Comparison of ENCODE assay signal across 9 cellular contexts in genomic region chr7:121530251-121531174, GRCh38.
DNase-seq lines count a peak whose midpoint lies in the region; ATAC-seq and TF ChIP-seq lines count a peak whose summit lies in the region.
"Had no signal": no experiment of that assay in that cellular context is flagged by ENCODE, and none has a peak within 500 bp of the region (broad histone marks: within the 10 kb centered on the region; RNA-seq: fewer than 3 reads in every experiment).

No MANE protein-coding gene starts in this region.

- in situ Hi-C loops in transverse colon (cut with MboI; ENCODE audit: low pct_ligation_motif_present in 1 of 4, low pct_unique_long_range_greater_than_20kb in 1 of 4, low sequenced_read_pairs in 3 of 4), result no loop called here

- TF ChIP-seq CTCF in mesothelial cell of epicardium (IDR thresholded peaks at IDR 0.05; ENCODE audit: unreplicated experiment) (no peak), transverse colon (IDR thresholded peaks at IDR 0.05) (no peak)

- H3K4me3 Mint-ChIP-seq in mesothelial cell of epicardium, result no peak overlapping the region

- H3K4me1 Mint-ChIP-seq in mesothelial cell of epicardium, result peaks cover 20% of the 10 kb centered on the region

- no peaks in the 10 kb centered on the region for H3K9me3 ChIP-seq in transverse colon
- H3K9me3 ChIP-seq: ascending aorta had no signal

- no peaks in the 10 kb centered on the region for H3K36me3 ChIP-seq in transverse colon
- H3K36me3 ChIP-seq: ascending aorta had no signal

- no peak for TF ChIP-seq POLR2A in transverse colon (IDR thresholded peaks at IDR 0.05)

- H3K4me3 ChIP-seq in transverse colon, result no peak overlapping the region
- H3K4me3 ChIP-seq: ascending aorta had no signal

- peaks cover 0 to 15% (median 7%) of the 10 kb centered on the region in 4 donors for H3K4me1 ChIP-seq in transverse colon
- H3K4me1 ChIP-seq: ascending aorta had no signal

- H3K9me3 Mint-ChIP-seq in mesothelial cell of epicardium, result peaks cover 28% of the 10 kb centered on the region

- ATAC-seq in GM18858 (IDR thresholded peaks at IDR 0.05; ENCODE audit: unreplicated experiment) (peak; percentile 97), HG02759 (IDR thresholded peaks at IDR 0.05; ENCODE audit: unreplicated experiment) (peak; percentile 99)

- 29 to 37% methylated on average over 4 of the region's 4 CpGs for WGBS in transverse colon (ENCODE audit: low coverage in 1 of 2), 2 donors

- intact Hi-C loops in transverse colon (cut with DNase I; ENCODE audit: low total_unique reads), result no loop called here

- H3K27ac ChIP-seq in angular gyrus (ENCODE audit: low read depth, low read length) (peak overlapping the region; percentile 19), transverse colon (peak overlapping the region; percentile 3 to 23 (median 10))
- H3K27ac ChIP-seq: ascending aorta had no signal

- TF ChIP-seq EP300 in transverse colon (IDR thresholded peaks at IDR 0.05; ENCODE audit: low read depth), result no peak

- H3K27ac Mint-ChIP-seq in mesothelial cell of epicardium, result peak overlapping the region; percentile 52

- H3K27me3 ChIP-seq in transverse colon, result no peaks in the 10 kb centered on the region
- H3K27me3 ChIP-seq: ascending aorta had no signal

- no peaks in the 10 kb centered on the region for H3K27me3 Mint-ChIP-seq in mesothelial cell of epicardium (ENCODE audit: low read depth)

- DNase-seq in OCI-M1 (lab: John Stamatoyannopoulos, UW) (peak; percentile 44), mesothelial cell of epicardium (ENCODE audit: low spot score in 2 of 2, unreplicated experiment in 2 of 2) (no peak), transverse colon (peak; percentile 33), DMS79 treated with DMSO at 0.1 percent for 48 hours (lab: John Stamatoyannopoulos, UW) (no peak), SHP77 treated with DMSO at 0.1 percent for 48 hours (lab: John Stamatoyannopoulos, UW) (no peak)

- peaks cover 9% of the 10 kb centered on the region for H3K36me3 Mint-ChIP-seq in mesothelial cell of epicardium

Comparison
In these comparisons a context has a peak if more than half of its experiments do, and no peak if none do; other contexts are left out.
1. DNase-seq: peak in OCI-M1 (single experiment) and transverse colon (single experiment); none in mesothelial cell of epicardium (0 of 2), DMS79 treated with DMSO at 0.1 percent for 48 hours (single experiment) and SHP77 treated with DMSO at 0.1 percent for 48 hours (single experiment).